Comparison of ENCODE assay signal across 12 cellular contexts in genomic region chr7:99733448-99733847, GRCh38. TPM values are rescaled to one million over a fixed set of nuclear protein-coding genes. Genes with fewer than 3 reads are reported as not detected.
A peak's percentile ranks its signal among the peaks of the same experiment; 100 is the strongest.
DNase-seq lines count a peak whose midpoint lies in the region; ATAC-seq, FAIRE-seq and TF ChIP-seq lines count a peak whose summit lies in the region.
"Had no signal": no experiment of that assay in that cellular context is flagged by ENCODE, and none has a peak within 500 bp of the region (broad histone marks: within the 10 kb centered on the region; RNA-seq: fewer than 3 reads in every experiment).

No MANE protein-coding gene starts in this region.

- WGBS in esophagus muscularis mucosa = no CpG with 5 or more reads among the region's 2 CpGs

- H3K27ac ChIP-seq in left ventricle myocardium inferior (replicated peaks) = no peak overlapping the region
- H3K27ac ChIP-seq in esophagus muscularis mucosa (replicated peaks in 1 of 4) = no peak overlapping the region
- H3K27ac ChIP-seq: ascending aorta had no signal

- H3K27me3 ChIP-seq in left ventricle myocardium inferior (ENCODE audit: low read depth) = no peaks in the 10 kb centered on the region
- H3K27me3 ChIP-seq in esophagus muscularis mucosa = no peaks in the 10 kb centered on the region
- H3K27me3 ChIP-seq: ascending aorta had no signal

- no peaks in the 10 kb centered on the region for H3K4me1 ChIP-seq in left ventricle myocardium inferior
- H3K4me1 ChIP-seq in esophagus muscularis mucosa = no peaks in the 10 kb centered on the region
- H3K4me1 ChIP-seq: ascending aorta had no signal

- no peaks in the 10 kb centered on the region for H3K9me3 ChIP-seq in left ventricle myocardium inferior (replicated peaks)
- no peaks in the 10 kb centered on the region for H3K9me3 ChIP-seq in esophagus muscularis mucosa
- H3K9me3 ChIP-seq: ascending aorta had no signal

- TF ChIP-seq EP300 in esophagus muscularis mucosa (IDR thresholded peaks at IDR 0.05) = no peak

- no peak for ATAC-seq in HG03342 (IDR thresholded peaks at IDR 0.05; ENCODE audit: unreplicated experiment)

- DNase-seq in left ventricle myocardium inferior (no peak), cardiac septum (ENCODE audit: low spot score) (no peak), NB4 (ENCODE audit: low read depth) (peak; percentile 43), esophagus muscularis mucosa (ENCODE audit: extremely low spot score) (peak; percentile 64), urothelium cell line (ENCODE audit: low spot score) (peak; percentile 25), UCSD-AML1 (lab: John Stamatoyannopoulos, UW; ENCODE audit: unreplicated experiment) (no peak), H54 (ENCODE audit: insufficient read length, low spot score) (no peak)
- DNase-seq: activated B cell treated with CpG ODN at 0.5 μM for 24 hours, NCI-H226, posterior cingulate gyrus had no signal

- peak; percentile 15 for TF ChIP-seq CTCF in left ventricle myocardium inferior (IDR thresholded peaks at IDR 0.05; ENCODE audit: borderline replicate concordance)
- TF ChIP-seq CTCF in NB4 (IDR thresholded peaks at IDR 0.05; ENCODE audit: low read depth, low read length) = peak; percentile 82
- TF ChIP-seq CTCF in esophagus muscularis mucosa (IDR thresholded peaks at IDR 0.05) = no peak

- H3K36me3 ChIP-seq in left ventricle myocardium inferior (peaks cover 16% of the 10 kb centered on the region), esophagus muscularis mucosa (peaks cover 0 to 13% (median 3%) of the 10 kb centered on the region in 4 donors)

- TF ChIP-seq POLR2A in NB4 (IDR thresholded peaks at IDR 0.05; ENCODE audit: extremely low read depth, insufficient read length) (no peak), esophagus muscularis mucosa (IDR thresholded peaks at IDR 0.05; ENCODE audit: low read depth) (no peak), H54 (IDR thresholded peaks at IDR 0.05; ENCODE audit: low read depth, low read length) (no peak)

- no peak overlapping the region for H3K4me3 ChIP-seq in left ventricle myocardium inferior
- no peak overlapping the region for H3K4me3 ChIP-seq in NB4 (ENCODE audit: low read depth, low read length)
- H3K4me3 ChIP-seq in esophagus muscularis mucosa = no peak overlapping the region
- H3K4me3 ChIP-seq: ascending aorta had no signal

- FAIRE-seq in urothelium cell line (lab: Jason Lieb, UNC) (peak; percentile 83), H54 (lab: Jason Lieb, UNC) (no peak)

- intact Hi-C loops in left ventricle myocardium inferior (cut with micrococcal nuclease) (no loop called here), cardiac septum (cut with DNase I) (no loop called here), esophagus muscularis mucosa (cut with DNase I) (loop anchor here (10.0 kb wide), 1 partner anchor 629 kb away; no protein-coding TSS in a partner anchor)

RNA-seq across cellular contexts. Expression of gene CYP3A7, which starts 1.5 kb away (rescaled TPM):
- not detected for total RNA-seq in left ventricle myocardium inferior
- total RNA-seq in cardiac septum = not detected
- total RNA-seq in esophagus muscularis mucosa = under 1 TPM in 2 of 4 donors, not detected in 2; 0.26 to 0.34 TPM
- total RNA-seq: activated B cell treated with CpG ODN at 0.5 μM for 24 hours, ascending aorta had no signal

RNA-seq across cellular contexts. Expression of gene CYP3A4, which starts 50.5 kb away (rescaled TPM):
- total RNA-seq in left ventricle myocardium inferior = not detected
- total RNA-seq in cardiac septum = not detected
- not detected for total RNA-seq in esophagus muscularis mucosa
- total RNA-seq: activated B cell treated with CpG ODN at 0.5 μM for 24 hours, ascending aorta had no signal

RNA-seq across cellular contexts. Expression of gene CYP3A5, which starts 53.7 kb away (rescaled TPM):
- total RNA-seq in left ventricle myocardium inferior (not detected), cardiac septum (0.13 TPM), esophagus muscularis mucosa (1 to 10 TPM in 3 of 4 donors, under 1 TPM in 1; 0.91 to 4.6 (median 2.3) TPM)
- total RNA-seq: activated B cell treated with CpG ODN at 0.5 μM for 24 hours had no signal

Comparison
In these comparisons a context has a peak if more than half of its experiments do, and no peak if none do; other contexts are left out.
1. DNase-seq: peak in NB4 (single experiment), esophagus muscularis mucosa (single experiment) and urothelium cell line (single experiment); none in left ventricle myocardium inferior (single experiment), cardiac septum (single experiment), UCSD-AML1 (single experiment) and H54 (single experiment).
2. CTCF ChIP-seq: peak in left ventricle myocardium inferior (single experiment) and NB4 (single experiment); none in esophagus muscularis mucosa (0 of 3).